In the genomic region with DNA sequence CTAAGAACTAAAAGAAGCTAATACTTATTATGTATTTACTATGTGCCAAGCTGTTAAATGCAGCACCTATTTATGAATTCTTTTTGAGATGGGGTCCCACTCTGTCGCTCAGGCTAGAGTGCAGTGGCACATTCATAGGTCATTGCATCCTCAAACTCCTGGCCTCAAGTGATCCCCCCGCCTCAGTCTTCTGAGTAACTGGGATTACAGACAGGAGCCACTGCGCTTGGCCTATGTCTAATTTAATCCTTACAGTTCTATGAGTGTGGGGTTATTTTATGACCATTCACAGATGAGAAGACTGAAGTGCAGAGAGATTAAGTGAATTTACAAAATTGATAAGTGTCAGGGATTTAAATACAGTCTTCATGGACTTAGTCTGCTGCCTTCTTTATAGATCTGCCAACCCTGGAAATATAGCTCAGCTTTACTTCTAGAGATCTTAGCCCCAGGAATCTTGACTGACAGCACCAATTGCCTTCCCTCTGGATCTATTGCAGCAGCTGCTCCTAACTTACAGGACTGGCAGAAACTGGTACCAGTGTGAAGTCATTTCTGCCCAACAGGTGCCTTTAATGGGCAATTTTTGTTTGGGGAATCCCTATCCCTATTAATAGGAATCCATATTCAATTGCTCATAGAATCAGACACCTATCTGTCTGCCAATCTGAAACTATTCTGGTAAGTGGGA, we compare ENCODE assay signal across 27 cellular contexts. TPM values are rescaled to one million over a fixed set of nuclear protein-coding genes. Genes with fewer than 3 reads are reported as not detected.
"Had no signal": no experiment of that assay in that cellular context is flagged by ENCODE, and none has a peak within 500 bp of the region (broad histone marks: within the 10 kb centered on the region; RNA-seq: fewer than 3 reads in every experiment).

No MANE protein-coding gene starts in this region.

- H3K9me3 Mint-ChIP-seq: effector memory CD8-positive, alpha-beta T cell; nephron progenitor cell had no signal

- H3K9me3 ChIP-seq: esophagus muscularis mucosa, gastroesophageal sphincter, left ventricle myocardium inferior, lower lobe of right lung, prostate gland, right lobe of liver, suprapubic skin, thyroid gland, upper lobe of left lung, uterus had no signal

- H3K4me3 Mint-ChIP-seq: effector memory CD8-positive, alpha-beta T cell; memory B cell; mesothelial cell of epicardium; naive B cell; nephron progenitor cell had no signal

- H3K27ac ChIP-seq: epithelial cell of prostate, hepatocyte, parathyroid adenoma, prostate gland, right lobe of liver, suprapubic skin had no signal

- H2AFZ ChIP-seq: hepatocyte, parathyroid adenoma had no signal

- H3K27me3 Mint-ChIP-seq: memory B cell had no signal

- H3K9ac ChIP-seq: parathyroid adenoma had no signal

- DNase-seq: effector memory CD8-positive, alpha-beta T cell; head of caudate nucleus; kidney; left cardiac atrium; left ventricle myocardium inferior; lower lobe of right lung; naive B cell; nephron progenitor cell; retina; right lobe of liver; stimulated activated CD4-positive, alpha-beta T cell treated with anti-CD3 and anti-CD28 coated beads, Interleukin-2, amount 100 ng/mL, for 48 hours; stimulated activated naive CD4-positive, alpha-beta T cell treated with Interleukin-2 at 50 U/mL for 16 hours; thyroid gland; upper lobe of left lung; uterus had no signal

- H3K27me3 ChIP-seq: esophagus muscularis mucosa, gastroesophageal sphincter, hepatocyte, right lobe of liver, suprapubic skin, thyroid gland, upper lobe of left lung, uterus had no signal

- H3K4me2 ChIP-seq: hepatocyte, smooth muscle cell had no signal

- H3K79me2 ChIP-seq: hepatocyte, parathyroid adenoma had no signal

- H3K36me3 ChIP-seq: esophagus muscularis mucosa, gastroesophageal sphincter, left ventricle myocardium inferior, lower lobe of right lung, prostate gland, suprapubic skin, thyroid gland, upper lobe of left lung, uterus had no signal

- H3K36me3 Mint-ChIP-seq: memory B cell, mesothelial cell of epicardium, naive B cell had no signal

- H3K4me1 ChIP-seq: lower lobe of right lung, parathyroid adenoma, prostate gland, right lobe of liver, suprapubic skin, upper lobe of left lung had no signal

- H3K4me1 Mint-ChIP-seq: memory B cell, naive B cell had no signal

- H3K4me3 ChIP-seq: esophagus muscularis mucosa, gastroesophageal sphincter, hepatocyte, left ventricle myocardium inferior, lower lobe of right lung, prostate gland, right lobe of liver, smooth muscle cell, suprapubic skin, thyroid gland, upper lobe of left lung, uterus had no signal

- H3K27ac Mint-ChIP-seq: effector memory CD8-positive, alpha-beta T cell; memory B cell; mesothelial cell of epicardium; nephron progenitor cell had no signal

RNA-seq across cellular contexts. Expression of gene SPX, which starts 27.0 kb away (rescaled TPM):
- total RNA-seq: mesothelial cell of epicardium had no signal

RNA-seq across cellular contexts. Expression of gene GYS2, which starts 51.5 kb away (rescaled TPM):
- total RNA-seq: esophagus muscularis mucosa, fibroblast of villous mesenchyme, gastroesophageal sphincter, kidney, left ventricle myocardium inferior, lower lobe of right lung, mesothelial cell of epicardium, mucosa of gallbladder, prostate gland, smooth muscle cell, thyroid gland, uterus had no signal
